In the genomic region with DNA sequence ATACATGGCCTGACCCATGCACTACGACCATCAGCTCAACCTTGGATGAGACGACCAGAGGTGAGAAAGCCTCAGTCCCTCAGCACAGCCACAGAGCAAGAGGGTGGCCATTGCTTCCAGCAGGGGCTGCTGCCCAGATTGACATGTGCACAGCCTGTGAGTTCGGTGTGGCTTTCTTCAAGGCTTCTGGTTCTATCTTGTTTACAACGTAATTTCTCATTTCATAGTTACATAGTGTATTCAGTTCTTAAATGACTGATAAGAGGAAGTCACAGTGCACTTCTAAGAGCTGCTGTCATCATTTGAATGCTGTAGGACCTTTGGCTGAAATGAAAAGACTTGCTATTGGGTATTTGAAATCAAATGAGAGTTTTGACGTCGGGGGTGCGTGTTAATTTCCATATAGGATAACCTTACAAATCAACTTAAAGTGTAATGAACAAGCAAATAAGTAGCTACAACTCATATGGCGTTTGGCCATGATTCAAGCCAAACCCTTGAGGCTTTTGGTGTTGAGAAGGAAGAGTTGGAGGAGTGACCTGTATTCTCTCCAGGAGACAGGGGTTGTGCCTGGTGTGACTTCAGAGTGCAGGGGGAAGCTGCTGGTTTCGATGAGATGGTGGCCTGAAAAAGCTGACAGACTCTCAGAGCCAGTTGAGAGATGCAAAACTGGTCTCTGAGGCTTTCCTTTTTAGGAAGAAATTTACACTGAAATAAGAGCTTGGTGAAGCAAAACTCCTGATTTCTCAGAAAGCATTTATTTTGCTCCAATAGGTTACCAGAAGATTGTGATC, we compare ENCODE assay signal across 11 cellular contexts. TPM values are rescaled to one million over a fixed set of nuclear protein-coding genes. Genes with fewer than 3 reads are reported as not detected.
DNase-seq lines count a peak whose midpoint lies in the region; ATAC-seq and TF ChIP-seq lines count a peak whose summit lies in the region.
"Had no signal": no experiment of that assay in that cellular context is flagged by ENCODE, and none has a peak within 500 bp of the region (broad histone marks: within the 10 kb centered on the region; RNA-seq: fewer than 3 reads in every experiment).

No MANE protein-coding gene starts in this region.

- CTCF ChIA-PET in activated CD8-positive, alpha-beta memory T cell treated with anti-CD3 and anti-CD28 coated beads, Interleukin-2, amount 10 ng/mL, durations not matched to agents 7 days and 5 days (lab: Charles Lee): interaction anchor here (0.8 kb wide), 1 partner anchor 11 kb away, joined by 3 read pairs; no protein-coding TSS in a partner anchor

- H3K27me3 ChIP-seq in smooth muscle cell (ENCODE audit: low read depth): no peaks in the 10 kb centered on the region

- H3K27me3 Mint-ChIP-seq in activated CD8-positive, alpha-beta memory T cell treated with anti-CD3 and anti-CD28 coated beads, Interleukin-2, amount 10 ng/mL, durations not matched to agents 7 days and 5 days: no peaks in the 10 kb centered on the region
- H3K27me3 Mint-ChIP-seq in natural killer cell (ENCODE audit: low read depth in 2 of 2): no peaks in the 10 kb centered on the region

- no peak overlapping the region for H3K4me3 ChIP-seq in smooth muscle cell
- H3K4me3 ChIP-seq: PC-9 had no signal

- H3K4me2 ChIP-seq in smooth muscle cell: no peak overlapping the region
- H3K4me2 ChIP-seq: PC-9 had no signal

- H3K79me2 ChIP-seq in smooth muscle cell (ENCODE audit: low read depth): peaks cover 100% of the 10 kb centered on the region

- in situ Hi-C loops in ACHN (cut with HindIII; ENCODE audit: low pct_ligation_motif_present, low pct_unique_long_range_greater_than_20kb, low sequenced_read_pairs): no loop called here

- TF ChIP-seq CTCF in natural killer cell (IDR thresholded peaks at IDR 0.05) (no peak), smooth muscle cell (IDR thresholded peaks at IDR 0.05; ENCODE audit: borderline replicate concordance, insufficient read depth, poor library complexity, severe bottlenecking) (no peak)

- no peaks in the 10 kb centered on the region for H3K36me3 Mint-ChIP-seq in activated CD8-positive, alpha-beta memory T cell treated with anti-CD3 and anti-CD28 coated beads, Interleukin-2, amount 10 ng/mL, durations not matched to agents 7 days and 5 days
- no peaks in the 10 kb centered on the region for H3K36me3 Mint-ChIP-seq in natural killer cell

- no peak overlapping the region for H3K27ac ChIP-seq in smooth muscle cell (ENCODE audit: low read depth)
- H3K27ac ChIP-seq: PC-9 had no signal

- intact Hi-C loops in natural killer cell (cut with micrococcal nuclease): loop anchor here (5.0 kb wide), 1 partner anchor 66 kb away; no protein-coding TSS in a partner anchor

- H3K9me3 ChIP-seq in smooth muscle cell (replicated peaks; ENCODE audit: low read depth): no peaks in the 10 kb centered on the region

- H2AFZ ChIP-seq in smooth muscle cell (ENCODE audit: low read depth): no peak overlapping the region
- H2AFZ ChIP-seq: PC-9 had no signal

- ATAC-seq in activated CD8-positive, alpha-beta memory T cell treated with anti-CD3 and anti-CD28 coated beads, Interleukin-2, amount 10 ng/mL, durations not matched to agents 7 days and 5 days: peak; percentile 78
- peak; percentile 93 for ATAC-seq in GM21717 (IDR thresholded peaks at IDR 0.05; ENCODE audit: unreplicated experiment)
- peak; percentile 91 for ATAC-seq in HG03378 (IDR thresholded peaks at IDR 0.05; ENCODE audit: unreplicated experiment)
- ATAC-seq in natural killer cell: peak in 2 of 3 donors; percentile 24 to 30

- H4K20me1 ChIP-seq in smooth muscle cell (ENCODE audit: low read depth): peaks cover 97% of the 10 kb centered on the region

- peaks cover 20% of the 10 kb centered on the region for H3K4me1 Mint-ChIP-seq in activated CD8-positive, alpha-beta memory T cell treated with anti-CD3 and anti-CD28 coated beads, Interleukin-2, amount 10 ng/mL, durations not matched to agents 7 days and 5 days
- peaks cover 62 to 80% of the 10 kb centered on the region in 2 donors for H3K4me1 Mint-ChIP-seq in natural killer cell

- H3K9me3 Mint-ChIP-seq in activated CD8-positive, alpha-beta memory T cell treated with anti-CD3 and anti-CD28 coated beads, Interleukin-2, amount 10 ng/mL, durations not matched to agents 7 days and 5 days (ENCODE audit: low read depth): no peaks in the 10 kb centered on the region
- H3K9me3 Mint-ChIP-seq in natural killer cell: no peaks in the 10 kb centered on the region
- H3K9me3 Mint-ChIP-seq: neural crest cell had no signal

- H3K36me3 ChIP-seq in smooth muscle cell (ENCODE audit: low read depth): no peaks in the 10 kb centered on the region

- no peaks in the 10 kb centered on the region for H3K4me1 ChIP-seq in smooth muscle cell (ENCODE audit: low read depth)

- DNase-seq in activated CD8-positive, alpha-beta memory T cell treated with anti-CD3 and anti-CD28 coated beads, Interleukin-2, amount 10 ng/mL, durations not matched to agents 7 days and 5 days: no peak
- DNase-seq in activated CD8-positive, alpha-beta memory T cell treated with anti-CD3 and anti-CD28 coated beads, Interleukin-2, amount 50 U/mL, for 4 hours: no peak
- no peak for DNase-seq in natural killer cell
- no peak for DNase-seq in ACHN
- no peak for DNase-seq in smooth muscle cell (lab: John Stamatoyannopoulos, UW; ENCODE audit: unreplicated experiment)
- DNase-seq in NCI-H446 treated with DMSO at 0.1 percent for 48 hours (lab: John Stamatoyannopoulos, UW): no peak
- DNase-seq: activated CD4-positive, alpha-beta T cell treated with anti-CD3 and anti-CD28 coated beads for 1 hour; PC-9 had no signal

- H3F3A ChIP-seq in smooth muscle cell (ENCODE audit: low read depth): no peaks in the 10 kb centered on the region

- peak overlapping the region; percentile 58 for H3K27ac Mint-ChIP-seq in activated CD8-positive, alpha-beta memory T cell treated with anti-CD3 and anti-CD28 coated beads, Interleukin-2, amount 10 ng/mL, durations not matched to agents 7 days and 5 days
- peak overlapping the region; percentile 60 to 62 for H3K27ac Mint-ChIP-seq in natural killer cell

- H3K4me3 Mint-ChIP-seq in activated CD8-positive, alpha-beta memory T cell treated with anti-CD3 and anti-CD28 coated beads, Interleukin-2, amount 10 ng/mL, durations not matched to agents 7 days and 5 days: no peak overlapping the region
- no peak overlapping the region for H3K4me3 Mint-ChIP-seq in natural killer cell
- H3K4me3 Mint-ChIP-seq: neural crest cell had no signal

- 85% methylated on average over 9 of the region's 9 CpGs for WGBS in smooth muscle cell (ENCODE audit: low lambda C conversion rate)

- H3K9ac ChIP-seq in smooth muscle cell (ENCODE audit: low read depth): no peak overlapping the region

RNA-seq across cellular contexts. Expression of a gene that starts 51.0 kb away (rescaled TPM):
- total RNA-seq in activated CD8-positive, alpha-beta memory T cell treated with anti-CD3 and anti-CD28 coated beads, Interleukin-2, amount 10 ng/mL, durations not matched to agents 7 days and 5 days: 10 to 100 TPM; 13.8 to 20.4 TPM
- total RNA-seq in natural killer cell (10 to 100 TPM; 44.3 to 51.6 (median 44.8) TPM), smooth muscle cell (25.1 and 26.1 TPM in 2 replicates)
- 20.7 and 21.3 TPM in 2 replicates for polyA plus RNA-seq in smooth muscle cell

RNA-seq across cellular contexts. Expression of a gene that starts 52.7 kb away (rescaled TPM):
- 10 to 100 TPM; 31.5 to 33.5 TPM for total RNA-seq in activated CD8-positive, alpha-beta memory T cell treated with anti-CD3 and anti-CD28 coated beads, Interleukin-2, amount 10 ng/mL, durations not matched to agents 7 days and 5 days
- total RNA-seq in natural killer cell (10 to 100 TPM; 27.4 to 29.4 (median 28.5) TPM), smooth muscle cell (32.9 and 35.0 TPM in 2 replicates)
- polyA plus RNA-seq in smooth muscle cell: 29.6 and 29.7 TPM in 2 replicates

Comparison
In these comparisons a context has a peak if more than half of its experiments do, and no peak if none do; other contexts are left out.
1. ATAC-seq: peak in every context shown above with its lines; median percentile 93 in GM21717; 91 in HG03378; 78 in activated CD8-positive, alpha-beta memory T cell treated with anti-CD3 and anti-CD28 coated beads, Interleukin-2, amount 10 ng/mL, durations not matched to agents 7 days and 5 days; 27 in natural killer cell.